28 cellular contexts compared by ENCODE assay signal in the genomic region with DNA sequence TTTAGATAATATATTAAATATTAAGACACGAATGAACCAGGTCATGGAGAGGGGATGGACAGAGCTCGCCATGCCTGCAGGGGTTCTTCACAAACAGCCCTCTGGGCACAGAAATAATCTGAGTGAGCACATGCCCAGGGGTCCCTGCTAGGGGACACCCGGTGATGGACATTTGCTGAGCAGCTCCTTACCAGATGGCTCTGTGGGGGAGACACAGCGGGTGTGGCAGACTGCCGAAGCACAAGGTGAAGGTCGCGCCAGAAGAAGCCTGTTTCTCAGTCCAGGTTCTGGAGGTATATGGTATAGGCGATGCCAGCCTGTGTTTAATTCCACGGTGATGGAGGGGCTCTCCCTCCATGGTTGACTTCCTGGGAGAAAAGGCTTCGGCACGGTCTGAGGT. TPM values are rescaled to one million over a fixed set of nuclear protein-coding genes. Genes with fewer than 3 reads are reported as not detected.
DNase-seq lines count a peak whose midpoint lies in the region; ATAC-seq and TF ChIP-seq lines count a peak whose summit lies in the region.
"Had no signal": no experiment of that assay in that cellular context is flagged by ENCODE, and none has a peak within 500 bp of the region (broad histone marks: within the 10 kb centered on the region; RNA-seq: fewer than 3 reads in every experiment).

No MANE protein-coding gene starts in this region.

- H3K9me2 ChIP-seq in GM23338 (ENCODE audit: insufficient read depth), result 0 out of 2 replicates have a peak, but pooled peaks cover 3% of the 10 kb centered on the region

- 0 out of 2 replicates have a peak, but pooled peaks cover 3% of the 10 kb centered on the region for H3K36me3 ChIP-seq in GM23338 (ENCODE audit: insufficient read depth)
- H3K36me3 ChIP-seq in gastroesophageal sphincter, result no peaks in the 10 kb centered on the region
- H3K36me3 ChIP-seq in upper lobe of right lung, result no peaks in the 10 kb centered on the region
- H3K36me3 ChIP-seq: BLaER1 treated with 17β-estradiol and CSF1 and Interleukin-3, amounts not matched to agents 10 nM and 100 nM had no signal

- no peak for DNase-seq in GM23338 (ENCODE audit: low spot score)
- peak; percentile 16 for DNase-seq in cerebellar cortex (ENCODE audit: low spot score)
- no peak for DNase-seq in upper lobe of right lung
- DNase-seq in chondrocyte (ENCODE audit: low spot score), result no peak
- DNase-seq in omental fat pad (ENCODE audit: low spot score), result no peak
- DNase-seq: AML-193; CD4-positive, alpha-beta T cell; DMS53; GDM1; GOT3; HCEC 1CT; IMR-90; KG1; MG63; NCI-H1694; NCI-H2029 treated with DMSO at 0.1 percent for 48 hours; NCI-H446 treated with DMSO at 0.1 percent for 48 hours; NCI-H526; NCI-H82; NK-92 treated with Interleukin-12 subunit alpha and Interleukin-12 subunit beta, amount 100 ng/mL, for 24 hours; PC-9; SJCRH30 had no signal

- WGBS in gastroesophageal sphincter (ENCODE audit: low coverage in 1 of 2), 2 donors, result 90% methylated on average over 6 of the region's 11 CpGs; no CpG with 5 or more reads in 1 of the 2 donors

- H3K27me3 Mint-ChIP-seq in GM23338 (ENCODE audit: insufficient read depth, low read depth, poor library complexity) (peaks cover 5% of the 10 kb centered on the region), chondrocyte (ENCODE audit: low read depth) (peaks cover 75% of the 10 kb centered on the region)

- H3K9me3 ChIP-seq in gastroesophageal sphincter, result no peaks in the 10 kb centered on the region
- no peaks in the 10 kb centered on the region for H3K9me3 ChIP-seq in upper lobe of right lung
- H3K9me3 ChIP-seq: A549, MG63, SJCRH30 had no signal

- intact Hi-C loops in upper lobe of right lung (cut with DNase I), result no loop called here

- no peak for TF ChIP-seq POLR2A in gastroesophageal sphincter (IDR thresholded peaks at IDR 0.05)

- H3K9me3 Mint-ChIP-seq in GM23338 (no peaks in the 10 kb centered on the region), chondrocyte (ENCODE audit: low read depth) (no peaks in the 10 kb centered on the region)
- H3K9me3 Mint-ChIP-seq: CD4-positive, alpha-beta T cell had no signal

- no peak for TF ChIP-seq CTCF in GM23338 (conservative IDR thresholded peaks at IDR 0.05; ENCODE audit: low read depth in 2 of 2)
- no peak for TF ChIP-seq CTCF in gastroesophageal sphincter (IDR thresholded peaks at IDR 0.05)
- no peak for TF ChIP-seq CTCF in upper lobe of right lung (IDR thresholded peaks at IDR 0.05)
- TF ChIP-seq CTCF in chondrocyte (IDR thresholded peaks at IDR 0.05), result no peak
- no peak for TF ChIP-seq CTCF in omental fat pad (IDR thresholded peaks at IDR 0.05)

- H3K27me3 ChIP-seq in GM23338 (ENCODE audit: insufficient read depth) (peaks cover 17% of the 10 kb centered on the region), gastroesophageal sphincter (no peaks in the 10 kb centered on the region), upper lobe of right lung (peaks cover 15% of the 10 kb centered on the region)
- H3K27me3 ChIP-seq: MG63, SJCRH30 had no signal

- H4K20me1 ChIP-seq in GM23338 (replicated peaks; ENCODE audit: insufficient read depth), result peaks cover 3% of the 10 kb centered on the region; the same call in 1 of the 2 replicates
- H4K20me1 ChIP-seq: BLaER1 treated with 17β-estradiol and CSF1 and Interleukin-3, amounts not matched to agents 10 nM and 100 nM had no signal

- no peak for TF ChIP-seq EP300 in gastroesophageal sphincter (IDR thresholded peaks at IDR 0.05)

- H3K79me2 ChIP-seq in GM23338 (replicated peaks; ENCODE audit: insufficient read depth), result peaks cover 11% of the 10 kb centered on the region

- peaks cover 47% of the 10 kb centered on the region for H3K4me1 ChIP-seq in GM23338 (ENCODE audit: insufficient read depth)
- H3K4me1 ChIP-seq in gastroesophageal sphincter, result peaks cover 0 to 39% (median 0%) of the 10 kb centered on the region in 3 donors
- no peaks in the 10 kb centered on the region for H3K4me1 ChIP-seq in upper lobe of right lung
- H3K4me1 ChIP-seq: A549 had no signal

- H3K4me2 ChIP-seq in GM23338, result peak overlapping the region; percentile 65; the same call in 1 of the 2 replicates
- H3K4me2 ChIP-seq: A549; BLaER1 treated with 17β-estradiol and CSF1 and Interleukin-3, amounts not matched to agents 10 nM and 100 nM; PC-9 had no signal

- peaks cover 56% of the 10 kb centered on the region for H3K4me1 Mint-ChIP-seq in GM23338
- H3K4me1 Mint-ChIP-seq in chondrocyte (ENCODE audit: low read depth), result peaks cover 17% of the 10 kb centered on the region

- no peak for ATAC-seq in GM23338
- no peak for ATAC-seq in gastroesophageal sphincter
- no peak for ATAC-seq in upper lobe of right lung
- no peak for ATAC-seq in GM18873 (IDR thresholded peaks at IDR 0.05; ENCODE audit: low FRiP score, unreplicated experiment)
- ATAC-seq in omental fat pad (ENCODE audit: low FRiP score), result no peak
- ATAC-seq: A549, GM12878 had no signal

- H3K4me3 ChIP-seq in GM23338 (no peak overlapping the region), gastroesophageal sphincter (no peak overlapping the region), upper lobe of right lung (no peak overlapping the region)
- H3K4me3 ChIP-seq: A549; BLaER1 treated with 17β-estradiol and CSF1 and Interleukin-3, amounts not matched to agents 10 nM and 100 nM; GM12878; MG63; PC-9; SJCRH30 had no signal

- H3K27ac ChIP-seq in GM23338 (ENCODE audit: low read depth) (no peak overlapping the region), gastroesophageal sphincter (peak overlapping the region in 3 of 4 donors; percentile 49 to 73 (median 68)), upper lobe of right lung (peak overlapping the region; percentile 14)
- H3K27ac ChIP-seq: A549; BLaER1 treated with 17β-estradiol and CSF1 and Interleukin-3, amounts not matched to agents 10 nM and 100 nM; PC-9; SJCRH30 had no signal

- H3K27ac Mint-ChIP-seq in GM23338, result no peak overlapping the region
- H3K27ac Mint-ChIP-seq in chondrocyte (ENCODE audit: unreplicated experiment), result no peak overlapping the region
- H3K27ac Mint-ChIP-seq: CD4-positive, alpha-beta T cell had no signal

- H3F3A ChIP-seq in GM23338 (replicated peaks; ENCODE audit: low read depth), result peaks cover 19% of the 10 kb centered on the region

- H3K36me3 Mint-ChIP-seq in GM23338 (ENCODE audit: low read depth) (peaks cover 31% of the 10 kb centered on the region), chondrocyte (ENCODE audit: low read depth) (peaks cover 3% of the 10 kb centered on the region)

- H3K4me3 Mint-ChIP-seq in GM23338 (no peak overlapping the region), chondrocyte (ENCODE audit: unreplicated experiment) (no peak overlapping the region)
- H3K4me3 Mint-ChIP-seq: CD4-positive, alpha-beta T cell had no signal

- no peak overlapping the region for H2AFZ ChIP-seq in GM23338
- H2AFZ ChIP-seq: PC-9 had no signal

TF ChIP-seq in GM23338, 12 proteins besides CTCF, POLR2A, EP300 and RAD21 (continues in another document):
- TF ChIP-seq JUNB (IDR thresholded peaks at IDR 0.05; ENCODE audit: unreplicated experiment) (no peak), ETS1 (IDR thresholded peaks at IDR 0.05) (no peak)

RNA-seq across cellular contexts. Expression of gene TRABD2B, which starts 9.6 kb away (rescaled TPM):
- 0.89 and 1.6 TPM in 2 replicates for total RNA-seq in GM23338 (2014; rRNA removed; shearing (Covaris generic))
- polyA plus RNA-seq in GM23338 (2016; fragmentation: Nextera tagmentation; extraction: Ambion mirVana), result 2.0 and 2.2 TPM in 2 replicates
- 1 to 10 TPM; 2.6 to 6.5 (median 3.4) TPM for total RNA-seq in gastroesophageal sphincter
- total RNA-seq in upper lobe of right lung, result 1.2 TPM
- total RNA-seq in chondrocyte, result 0.44 to 0.90 TPM (median 0.68 TPM) in 3 replicates
- total RNA-seq in omental fat pad, result 1 to 10 TPM in 2 of 4 donors, under 1 TPM in 2; 0.82 to 3.0 (median 1.8) TPM
- total RNA-seq: CD4-positive, alpha-beta T cell; GM12878; IMR-90; PC-9; RPMI7951 had no signal
- polyA plus RNA-seq: GM12878, IMR-90 had no signal
